8 cellular contexts compared by ENCODE assay signal in genomic region chr4:44493924-44494323, GRCh38. TPM values are rescaled to one million over a fixed set of nuclear protein-coding genes. Genes with fewer than 3 reads are reported as not detected.
DNase-seq lines count a peak whose midpoint lies in the region; ATAC-seq, FAIRE-seq and TF ChIP-seq lines count a peak whose summit lies in the region.

No MANE protein-coding gene starts in this region.

- H3K4me1 ChIP-seq in A673 (ENCODE audit: insufficient read depth, low read length, poor library complexity, severe bottlenecking) = no peaks in the 10 kb centered on the region
- no peaks in the 10 kb centered on the region for H3K4me1 ChIP-seq in small intestine (ENCODE audit: control insufficient read depth in 2 of 2, insufficient read depth in 1 of 2, low read depth in 1 of 2, low read length in 1 of 2)

- no TSS peak for BruUV-seq in A673 (replicated peaks; lab: Mats Ljungman, UMichigan)

- CTCF ChIA-PET in A673 (lab: Charles Lee) = interaction anchor here (0.7 kb wide), 2 partner anchors 38 to 231 kb away, joined by 4 read pairs; no protein-coding TSS in a partner anchor

- H3K36me3 ChIP-seq in A673 (ENCODE audit: insufficient read depth, low read length, poor library complexity, severe bottlenecking) (no peaks in the 10 kb centered on the region), small intestine (ENCODE audit: control insufficient read depth in 2 of 2, insufficient read depth in 2 of 2, low read length in 2 of 2) (no peaks in the 10 kb centered on the region)

- H3K9me3 ChIP-seq in A673 (ENCODE audit: low read depth, low read length, poor library complexity, severe bottlenecking) (no peaks in the 10 kb centered on the region), small intestine (ENCODE audit: control insufficient read depth, low read depth) (no peaks in the 10 kb centered on the region)

- H3K4me3 ChIP-seq in A673 (ENCODE audit: low read depth, low read length, poor library complexity, severe bottlenecking) (no peak overlapping the region), foreskin fibroblast (ENCODE audit: low read depth in 1 of 2, low read length in 2 of 2) (no peak overlapping the region), small intestine (ENCODE audit: low read depth in 1 of 2, low read length in 2 of 2) (no peak overlapping the region)

- TF ChIP-seq CTCF in A673 (conservative IDR thresholded peaks at IDR 0.05; ENCODE audit: low read depth, low read length) (peak; percentile 44), foreskin fibroblast (IDR thresholded peaks at IDR 0.05; ENCODE audit: low read depth, low read length) (peak; percentile 21)

- no peak for FAIRE-seq in small intestine (lab: Jason Lieb, UNC)

- H3K27me3 ChIP-seq in A673 (replicated peaks; ENCODE audit: insufficient read depth, low read depth, low read length, poor library complexity) (no peaks in the 10 kb centered on the region), small intestine (ENCODE audit: control insufficient read depth in 2 of 2, insufficient read depth in 2 of 2, low read length in 2 of 2) (no peaks in the 10 kb centered on the region)

- H3K27ac ChIP-seq in A673 (ENCODE audit: low read depth, low read length, poor library complexity, severe bottlenecking) (no peak overlapping the region), small intestine (ENCODE audit: low read depth in 1 of 2, low read length in 1 of 2) (no peak overlapping the region)

- WGBS in small intestine, 3 donors = 36 to 42% (median 36%) methylated on average over 6 of the region's 6 CpGs

- ATAC-seq in GM19395 (IDR thresholded peaks at IDR 0.05; ENCODE audit: unreplicated experiment) = peak; percentile 66
- no peak for ATAC-seq in HG03521 (IDR thresholded peaks at IDR 0.05; ENCODE audit: unreplicated experiment)

- intact Hi-C loops in A673 (cut with micrococcal nuclease; ENCODE audit: unreplicated experiment) = no loop called here

- POLR2A ChIA-PET in A673 (lab: Charles Lee; ENCODE audit: low non-redundant PET) = no interaction called here

- DNase-seq in A673 (ENCODE audit: low spot score) = peak; percentile 19
- DNase-seq in NCI-H2171 treated with DMSO at 0.1 percent for 48 hours (lab: John Stamatoyannopoulos, UW) = peak; percentile 22
- DNase-seq in foreskin fibroblast = peak in 1 of 2 donors; percentile 3
- no peak for DNase-seq in NCI-H345 (lab: John Stamatoyannopoulos, UW)
- no peak for DNase-seq in small intestine
- no peak for DNase-seq in NCI-H510A treated with DMSO at 0.1 percent for 48 hours (lab: John Stamatoyannopoulos, UW)

RNA-seq across cellular contexts. Expression of gene KCTD8, which starts 45.3 kb away (rescaled TPM):
- total RNA-seq in A673 (2021) = not detected in 2 replicates
- polyA plus RNA-seq in small intestine = not detected

Comparison
In these comparisons a context has a peak if more than half of its experiments do, and no peak if none do; other contexts are left out.
1. DNase-seq: peak in A673 (single experiment) and NCI-H2171 treated with DMSO at 0.1 percent for 48 hours (single experiment); none in NCI-H345 (single experiment), small intestine (single experiment) and NCI-H510A treated with DMSO at 0.1 percent for 48 hours (single experiment).